Comparison of ENCODE assay signal across 20 cellular contexts in the genomic region with DNA sequence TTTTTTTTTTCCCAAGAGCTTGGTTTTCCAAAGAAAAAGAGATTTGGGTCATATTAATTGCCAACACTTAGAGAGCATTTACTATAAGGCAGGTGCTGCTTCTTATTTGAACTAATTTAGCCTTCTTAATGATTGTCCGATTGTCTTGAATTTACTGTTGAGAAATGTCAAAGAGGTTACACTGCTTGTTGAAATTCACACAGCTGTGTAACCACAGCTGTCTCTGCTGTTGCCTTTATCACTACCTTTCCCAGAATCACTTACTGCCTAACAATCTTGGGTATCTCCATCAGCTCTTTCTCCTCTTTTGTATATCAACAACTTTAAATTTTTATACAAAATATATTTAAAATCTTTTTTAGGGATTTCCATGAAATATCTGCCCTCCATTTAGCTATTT.
"Had no signal": no experiment of that assay in that cellular context is flagged by ENCODE, and none has a peak within 500 bp of the region (broad histone marks: within the 10 kb centered on the region; RNA-seq: fewer than 3 reads in every experiment).

No MANE protein-coding gene starts in this region.

- H3K36me3 ChIP-seq: colonic mucosa, right atrium auricular region, spleen, thoracic aorta had no signal

- H3K4me1 ChIP-seq: colonic mucosa, right atrium auricular region, spleen had no signal

- H3K4me3 Mint-ChIP-seq: natural killer cell; neural crest cell; stimulated activated naive B cell treated with anti-CD40 and anti-IgM and Interleukin-4, amounts not matched to agents 10 μg/mL and 1 μg/mL and 100 μg/mL, for 72 hours; stimulated activated naive CD8-positive, alpha-beta T cell treated with anti-CD3 and anti-CD28 coated beads, Interleukin-15, amount 100 ng/mL, for 72 hours had no signal

- H3K27ac Mint-ChIP-seq: natural killer cell; stimulated activated naive B cell treated with anti-CD40 and anti-IgM and Interleukin-4, amounts not matched to agents 10 μg/mL and 1 μg/mL and 100 μg/mL, for 72 hours; stimulated activated naive CD8-positive, alpha-beta T cell treated with anti-CD3 and anti-CD28 coated beads, Interleukin-15, amount 100 ng/mL, for 72 hours had no signal

- H3K4me3 ChIP-seq: colonic mucosa, right atrium auricular region, spleen, thoracic aorta had no signal

- H3K4me1 Mint-ChIP-seq: neural crest cell had no signal

- H3K27me3 Mint-ChIP-seq: stimulated activated naive B cell treated with anti-CD40 and anti-IgM and Interleukin-4, amounts not matched to agents 10 μg/mL and 1 μg/mL and 100 μg/mL, for 72 hours; stimulated activated naive CD8-positive, alpha-beta T cell treated with anti-CD3 and anti-CD28 coated beads, Interleukin-15, amount 100 ng/mL, for 72 hours had no signal

- H3K27me3 ChIP-seq: colonic mucosa, right atrium auricular region, spleen had no signal

- H3K9me3 Mint-ChIP-seq: natural killer cell; stimulated activated naive CD8-positive, alpha-beta T cell treated with anti-CD3 and anti-CD28 coated beads, Interleukin-15, amount 100 ng/mL, for 72 hours had no signal

- H3K9me3 ChIP-seq: colonic mucosa, right atrium auricular region, spleen, thoracic aorta had no signal

- DNase-seq: cerebellar nuclear complex; colonic mucosa; dermis blood vessel endothelial cell; foreskin melanocyte; head of caudate nucleus; hippocampal formation; kidney glomerular epithelial cell; mammary epithelial cell; natural killer cell; spleen; stimulated activated CD4-positive, alpha-beta T cell treated with anti-CD3 and anti-CD28 coated beads, Interleukin-15, amount 100 ng/mL, for 24 hours; stimulated activated CD4-positive, alpha-beta T cell treated with anti-CD3 and anti-CD28 coated beads, Interleukin-1b, Interleukin-23, amount 100 ng/mL, for 48 hours; stimulated activated CD4-positive, alpha-beta T cell treated with anti-CD3 and anti-CD28 coated beads, Interleukin-4, amount 100 ng/mL, for 4 hours; stimulated activated naive B cell treated with anti-CD40 and anti-IgM and Interleukin-4, amounts not matched to agents 10 μg/mL and 1 μg/mL and 100 μg/mL, for 72 hours; stimulated activated naive CD8-positive, alpha-beta T cell treated with anti-CD3 and anti-CD28 coated beads, Interleukin-15, amount 100 ng/mL, for 72 hours; substantia nigra; trophoblast cell had no signal

- H3K27ac ChIP-seq: colonic mucosa, right atrium auricular region, spleen, thoracic aorta had no signal
